In the genomic region with DNA sequence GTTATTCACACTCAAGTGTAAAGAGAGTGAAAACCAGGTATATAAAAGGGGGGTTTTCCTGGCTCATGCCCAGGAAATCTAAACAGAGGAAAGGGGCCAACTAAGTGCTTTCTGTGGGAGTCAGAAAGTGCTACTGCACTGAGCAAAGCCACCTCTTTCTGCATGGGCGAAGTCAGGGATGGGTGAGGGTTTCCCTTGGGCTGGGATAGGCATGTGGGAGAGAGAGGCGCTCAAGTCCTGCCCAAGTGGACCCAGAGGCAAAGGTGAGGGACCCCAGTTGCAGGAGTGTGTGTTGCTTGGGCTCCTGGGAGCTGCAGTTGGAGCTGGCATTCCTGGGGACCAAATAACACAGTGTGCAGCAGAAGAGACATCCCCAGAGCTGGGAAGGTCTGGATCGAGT, we compare ENCODE assay signal across 17 cellular contexts.
A peak's percentile ranks its signal among the peaks of the same experiment; 100 is the strongest.
DNase-seq lines count a peak whose midpoint lies in the region; ATAC-seq and TF ChIP-seq lines count a peak whose summit lies in the region.
"Had no signal": no experiment of that assay in that cellular context is flagged by ENCODE, and none has a peak within 500 bp of the region (broad histone marks: within the 10 kb centered on the region; RNA-seq: fewer than 3 reads in every experiment).

No MANE protein-coding gene starts in this region.

- no peaks in the 10 kb centered on the region for H3K4me1 Mint-ChIP-seq in endodermal cell
- H3K4me1 Mint-ChIP-seq: B cell had no signal

- WGBS in endodermal cell (ENCODE audit: insufficient coverage in 1 of 2, insufficient read length in 1 of 2), 2 experiments, result 94 to 98% methylated on average over 2 to 3 of the region's 3 CpGs

- no peaks in the 10 kb centered on the region for H3K9me3 Mint-ChIP-seq in endodermal cell
- H3K9me3 Mint-ChIP-seq: CD8-positive, alpha-beta T cell had no signal

- H3K4me3 ChIP-seq in right atrium auricular region (no peak overlapping the region), NT2/D1 (ENCODE audit: insufficient read length, low read depth) (no peak overlapping the region), endodermal cell (ENCODE audit: low read length) (no peak overlapping the region)
- H3K4me3 ChIP-seq: BLaER1 treated with 17β-estradiol and CSF1 and Interleukin-3, amounts not matched to agents 10 nM and 100 nM; HAP-1 had no signal

- H3K27ac ChIP-seq in right atrium auricular region, result no peak overlapping the region
- no peak overlapping the region for H3K27ac ChIP-seq in endodermal cell (ENCODE audit: low read depth, low read length)
- H3K27ac ChIP-seq in substantia nigra (ENCODE audit: low read depth, low read length, poor library complexity, severe bottlenecking), result no peak overlapping the region
- H3K27ac ChIP-seq: BLaER1 treated with 17β-estradiol and CSF1 and Interleukin-3, amounts not matched to agents 10 nM and 100 nM; HL-60 had no signal

- H3K27me3 Mint-ChIP-seq in endodermal cell (ENCODE audit: insufficient read depth), result no peaks in the 10 kb centered on the region

- H3K36me3 Mint-ChIP-seq in endodermal cell (ENCODE audit: low read depth), result no peaks in the 10 kb centered on the region
- H3K36me3 Mint-ChIP-seq: CD8-positive, alpha-beta T cell had no signal

- H3K4me3 Mint-ChIP-seq in endodermal cell, result no peak overlapping the region
- H3K4me3 Mint-ChIP-seq: B cell; CD8-positive, alpha-beta T cell had no signal

- TF ChIP-seq CTCF in right atrium auricular region (IDR thresholded peaks at IDR 0.05) (no peak), endodermal cell (conservative IDR thresholded peaks at IDR 0.05) (no peak)

- intact Hi-C loops in Right ventricle myocardium inferior (cut with DNase I), result no loop called here

- H3K36me3 ChIP-seq in right atrium auricular region, result no peaks in the 10 kb centered on the region
- no peaks in the 10 kb centered on the region for H3K36me3 ChIP-seq in NT2/D1 (ENCODE audit: insufficient read depth, insufficient read length, low read length)
- no peaks in the 10 kb centered on the region for H3K36me3 ChIP-seq in endodermal cell (ENCODE audit: control insufficient read depth, insufficient read depth, low read length)
- H3K36me3 ChIP-seq: BLaER1 treated with 17β-estradiol and CSF1 and Interleukin-3, amounts not matched to agents 10 nM and 100 nM; HAP-1 had no signal

- peak overlapping the region; percentile 17 for H3K9ac ChIP-seq in NT2/D1 (ENCODE audit: insufficient read length, low read depth)
- no peak overlapping the region for H3K9ac ChIP-seq in endodermal cell (ENCODE audit: extremely low read depth, low read length, poor library complexity, severe bottlenecking)
- H3K9ac ChIP-seq: BLaER1 treated with 17β-estradiol and CSF1 and Interleukin-3, amounts not matched to agents 10 nM and 100 nM had no signal

- ATAC-seq in Right ventricle myocardium inferior, result no peak
- ATAC-seq in HG03354 (IDR thresholded peaks at IDR 0.05; ENCODE audit: poor library complexity, severe bottlenecking, unreplicated experiment), result no peak
- ATAC-seq: CD8-positive, alpha-beta T cell had no signal

- H3K9me3 ChIP-seq in right atrium auricular region (no peaks in the 10 kb centered on the region), NT2/D1 (ENCODE audit: insufficient read depth, low read length) (no peaks in the 10 kb centered on the region), endodermal cell (ENCODE audit: control insufficient read depth, low read length) (no peaks in the 10 kb centered on the region)
- H3K9me3 ChIP-seq: BLaER1 treated with 17β-estradiol and CSF1 and Interleukin-3, amounts not matched to agents 10 nM and 100 nM; HAP-1 had no signal

- H3K27ac Mint-ChIP-seq in endodermal cell, result peak overlapping the region; percentile 11
- H3K27ac Mint-ChIP-seq: B cell; CD8-positive, alpha-beta T cell had no signal

- no peaks in the 10 kb centered on the region for H3K4me1 ChIP-seq in right atrium auricular region
- no peaks in the 10 kb centered on the region for H3K4me1 ChIP-seq in NT2/D1 (ENCODE audit: insufficient read depth, insufficient read length)
- no peaks in the 10 kb centered on the region for H3K4me1 ChIP-seq in endodermal cell (ENCODE audit: control insufficient read depth, insufficient read depth, low read length)
- H3K4me1 ChIP-seq: BLaER1 treated with 17β-estradiol and CSF1 and Interleukin-3, amounts not matched to agents 10 nM and 100 nM; HAP-1 had no signal

- DNase-seq in right atrium auricular region (ENCODE audit: low spot score), result peak; percentile 26
- no peak for DNase-seq in Right ventricle myocardium inferior (ENCODE audit: missing footprints)
- no peak for DNase-seq in NT2/D1 (ENCODE audit: low read depth, low spot score)
- no peak for DNase-seq in endodermal cell
- no peak for DNase-seq in NCI-H524 treated with DMSO at 0.1 percent for 48 hours (lab: John Stamatoyannopoulos, UW)
- DNase-seq in substantia nigra (lab: John Stamatoyannopoulos, UW), result no peak
- DNase-seq: 8988T; Calu3; CD8-positive, alpha-beta T cell; DMS79 treated with DMSO at 0.1 percent for 48 hours; GF-D8; IMR-90 had no signal

- no peaks in the 10 kb centered on the region for H3K27me3 ChIP-seq in right atrium auricular region
- no peaks in the 10 kb centered on the region for H3K27me3 ChIP-seq in NT2/D1 (ENCODE audit: insufficient read depth, insufficient read length)
- H3K27me3 ChIP-seq in endodermal cell (ENCODE audit: control insufficient read depth, insufficient read depth, low read length, poor library complexity, severe bottlenecking), result peaks cover 4% of the 10 kb centered on the region
- H3K27me3 ChIP-seq: BLaER1 treated with 17β-estradiol and CSF1 and Interleukin-3, amounts not matched to agents 10 nM and 100 nM had no signal
